12 cellular contexts compared by ENCODE assay signal in genomic region chr22:35638408-35638807, GRCh38. TPM values are rescaled to one million over a fixed set of nuclear protein-coding genes. Genes with fewer than 3 reads are reported as not detected.
A peak's percentile ranks its signal among the peaks of the same experiment; 100 is the strongest.
DNase-seq lines count a peak whose midpoint lies in the region; ATAC-seq, FAIRE-seq and TF ChIP-seq lines count a peak whose summit lies in the region.
"Had no signal": no experiment of that assay in that cellular context is flagged by ENCODE, and none has a peak within 500 bp of the region (broad histone marks: within the 10 kb centered on the region; RNA-seq: fewer than 3 reads in every experiment).

No MANE protein-coding gene starts in this region.

- H3K36me3 ChIP-seq in heart left ventricle: no peaks in the 10 kb centered on the region
- no peaks in the 10 kb centered on the region for H3K36me3 ChIP-seq in osteoblast (ENCODE audit: insufficient read depth, low read length)
- H3K36me3 ChIP-seq: BLaER1 had no signal

- H4K20me1 ChIP-seq in osteoblast (ENCODE audit: insufficient read depth, low read length): no peaks in the 10 kb centered on the region
- H4K20me1 ChIP-seq: BLaER1 had no signal

- peak overlapping the region; percentile 74 to 93 (median 84) for H3K27ac ChIP-seq in heart left ventricle
- H3K27ac ChIP-seq in osteoblast (ENCODE audit: low read depth, low read length): peak overlapping the region; percentile 19
- H3K27ac ChIP-seq: BLaER1 had no signal

- H3K4me2 ChIP-seq in osteoblast (ENCODE audit: insufficient read depth, low read length): peak overlapping the region; percentile 21
- H3K4me2 ChIP-seq: BLaER1 had no signal

- H3K9me3 ChIP-seq in heart left ventricle: no peaks in the 10 kb centered on the region
- H3K9me3 ChIP-seq in osteoblast (ENCODE audit: low read depth, low read length): no peaks in the 10 kb centered on the region
- H3K9me3 ChIP-seq: BLaER1 had no signal

- H3K79me2 ChIP-seq in osteoblast (ENCODE audit: insufficient read depth, low read length): no peaks in the 10 kb centered on the region

- intact Hi-C loops in heart left ventricle (cut with DNase I): loop anchor here in 4 of 10 donors (5.0 to 10.0 kb wide), 5 partner anchors 34 to 196 kb away; no protein-coding TSS in a partner anchor

- TF ChIP-seq POLR2A in heart left ventricle (IDR thresholded peaks at IDR 0.05) (peak in 1 of 2 donors; percentile 39), GM12892 (IDR thresholded peaks at IDR 0.05; ENCODE audit: low read depth, low read length) (no peak)

- FAIRE-seq in GM12892 (lab: Jason Lieb, UNC): no peak

- ATAC-seq in heart left ventricle (peak; percentile 96 to 98 (median 96)), GM18498 (IDR thresholded peaks at IDR 0.05; ENCODE audit: unreplicated experiment) (no peak)

- H3K4me3 ChIP-seq in heart left ventricle (peak overlapping the region in 3 of 12 donors; percentile 3 to 14 (median 11)), osteoblast (ENCODE audit: insufficient read depth, low read length) (no peak overlapping the region)
- H3K4me3 ChIP-seq: BLaER1 had no signal

- DNase-seq in AG08395 (ENCODE audit: low spot score) (peak; percentile 95), anterior cingulate cortex (lab: John Stamatoyannopoulos, UW) (peak in 31 of 58 donors; percentile 4 to 64 (median 29)), heart left ventricle (peak; percentile 89 to 94 (median 92)), osteoblast (ENCODE audit: insufficient read length, low spot score, missing footprints) (peak; percentile 96), GM12892 (ENCODE audit: insufficient read length) (no peak)
- no peak for DNase-seq in activated CD8-positive, alpha-beta memory T cell treated with anti-CD3 and anti-CD28 coated beads for 24 hours
- no peak for DNase-seq in activated T-cell treated with anti-CD3 and anti-CD28 coated beads, Interleukin-2, amount 50 U/mL, for 1 hour
- DNase-seq: activated CD4-positive, CD25-positive, alpha-beta regulatory T cell treated with anti-CD3 and anti-CD28 coated beads, Interleukin-2, amount 50 U/mL, for 72 hours; NCI-H526 had no signal

- WGBS in heart left ventricle, 4 donors: 5 to 18% (median 8%) methylated on average over 13 of the region's 13 CpGs

- TF ChIP-seq CTCF in heart left ventricle (IDR thresholded peaks at IDR 0.05) (no peak), osteoblast (IDR thresholded peaks at IDR 0.05; ENCODE audit: extremely low read depth, low read depth, low read length) (no peak)

- H3K27me3 ChIP-seq in heart left ventricle (no peaks in the 10 kb centered on the region), osteoblast (ENCODE audit: insufficient read depth, low read length) (no peaks in the 10 kb centered on the region)
- H3K27me3 ChIP-seq: BLaER1 had no signal

- peak overlapping the region; percentile 91 for H2AFZ ChIP-seq in osteoblast (ENCODE audit: low read length)

- peaks cover 9 to 45% (median 30%) of the 10 kb centered on the region in 12 donors for H3K4me1 ChIP-seq in heart left ventricle
- peaks cover 13% of the 10 kb centered on the region for H3K4me1 ChIP-seq in osteoblast (ENCODE audit: insufficient read depth, low read length)

RNA-seq across cellular contexts. Expression of gene APOL6, which starts 9.8 kb away (rescaled TPM):
- total RNA-seq in heart left ventricle: 10 to 100 TPM in 3 of 9 donors, 1 to 10 TPM in 6; 3.3 to 55.8 (median 7.3) TPM
- 1 to 10 TPM; 2.3 to 2.4 TPM for polyA plus RNA-seq in heart left ventricle
- total RNA-seq in osteoblast: 40.7 and 51.8 TPM in 2 replicates
- 6.1 TPM for polyA plus RNA-seq in GM12892 (2012; ENCODE audit: missing spikeins)

RNA-seq across cellular contexts. Expression of gene MB, which starts 21.3 kb away (rescaled TPM):
- total RNA-seq in heart left ventricle (over 10,000 TPM in 7 of 9 donors, 1,000 to 10,000 TPM in 2; 6,950 to 16,840 (median 13,341) TPM), osteoblast (0.36 TPM in 1 of 2 replicates, not detected in the other)
- polyA plus RNA-seq in heart left ventricle: over 10,000 TPM in 1 of 2 donors, 1,000 to 10,000 TPM in 1; 6,181 to 16,360 TPM
- not detected for polyA plus RNA-seq in GM12892 (2012; ENCODE audit: missing spikeins)
- total RNA-seq: pulmonary artery endothelial cell had no signal

Comparison
In these comparisons a context has a peak if more than half of its experiments do, and no peak if none do; other contexts are left out.
1. DNase-seq: peak in AG08395 (single experiment), anterior cingulate cortex (31 of 58), heart left ventricle (5 of 5) and osteoblast (single experiment); none in activated CD8-positive, alpha-beta memory T cell treated with anti-CD3 and anti-CD28 coated beads for 24 hours (single experiment), GM12892 (single experiment) and activated T-cell treated with anti-CD3 and anti-CD28 coated beads, Interleukin-2, amount 50 U/mL, for 1 hour (single experiment).
2. RNA of gene MB, which starts 21.3 kb away (total RNA-seq): 6,950 to 16,840 TPM in heart left ventricle; 0.36 TPM in osteoblast; every median in the first group is over 1,000 times any median in the second.